8 cellular contexts compared by ENCODE assay signal in genomic region chr7:149599636-149600206, GRCh38.
A peak's percentile ranks its signal among the peaks of the same experiment; 100 is the strongest.
DNase-seq lines count a peak whose midpoint lies in the region; ATAC-seq and TF ChIP-seq lines count a peak whose summit lies in the region.

No MANE protein-coding gene starts in this region.

- peak overlapping the region; percentile 90 for H3K27ac Mint-ChIP-seq in activated naive CD8-positive, alpha-beta T cell treated with anti-CD3 and anti-CD28 coated beads, Interleukin-2, amount 10 ng/mL, durations not matched to agents 7 days and 5 days
- no peak overlapping the region for H3K27ac Mint-ChIP-seq in Caco-2 (ENCODE audit: unreplicated experiment)

- H3K9me3 Mint-ChIP-seq in activated naive CD8-positive, alpha-beta T cell treated with anti-CD3 and anti-CD28 coated beads, Interleukin-2, amount 10 ng/mL, durations not matched to agents 7 days and 5 days: no peaks in the 10 kb centered on the region
- no peaks in the 10 kb centered on the region for H3K9me3 Mint-ChIP-seq in Caco-2 (ENCODE audit: unreplicated experiment)

- peak overlapping the region; percentile 83 for H3K4me3 Mint-ChIP-seq in activated naive CD8-positive, alpha-beta T cell treated with anti-CD3 and anti-CD28 coated beads, Interleukin-2, amount 10 ng/mL, durations not matched to agents 7 days and 5 days
- H3K4me3 Mint-ChIP-seq in Caco-2 (ENCODE audit: unreplicated experiment): no peak overlapping the region

- H3K36me3 Mint-ChIP-seq in activated naive CD8-positive, alpha-beta T cell treated with anti-CD3 and anti-CD28 coated beads, Interleukin-2, amount 10 ng/mL, durations not matched to agents 7 days and 5 days: peaks cover 47% of the 10 kb centered on the region
- H3K36me3 Mint-ChIP-seq in Caco-2 (ENCODE audit: insufficient read depth, unreplicated experiment): peaks cover 67% of the 10 kb centered on the region

- POLR2A ChIA-PET in activated naive CD8-positive, alpha-beta T cell treated with anti-CD3 and anti-CD28 coated beads, Interleukin-2, amount 10 ng/mL, durations not matched to agents 7 days and 5 days (lab: Charles Lee): interaction anchor here (1.2 to 1.8 kb wide), 3 partner anchors 10 to 177 kb away, joined by 4 to 8 read pairs (median 5); no protein-coding TSS in a partner anchor
- POLR2A ChIA-PET in Caco-2 (lab: Charles Lee): no interaction called here

- no peak for TF ChIP-seq POLR2A in Peyer's patch (IDR thresholded peaks at IDR 0.05)

- peak; percentile 74 for DNase-seq in GF-D8 (lab: John Stamatoyannopoulos, UW)
- peak; percentile 22 for DNase-seq in GM19238 (ENCODE audit: insufficient read length, low spot score)
- no peak for DNase-seq in activated naive CD8-positive, alpha-beta T cell treated with anti-CD3 and anti-CD28 coated beads, Interleukin-2, amount 10 ng/mL, durations not matched to agents 7 days and 5 days
- DNase-seq in Peyer's patch: no peak
- no peak for DNase-seq in Caco-2
- DNase-seq in SKM-1 treated with dmso at 0.1 percent for 144 hours (lab: John Stamatoyannopoulos, UW; ENCODE audit: unreplicated experiment): no peak
- no peak for DNase-seq in DMS53 (lab: John Stamatoyannopoulos, UW)

- H3K4me3 ChIP-seq in Peyer's patch (no peak overlapping the region), Caco-2 (ENCODE audit: low read depth, low read length) (no peak overlapping the region)

- no TSS peak for BruUV-seq in Caco-2 (replicated peaks; lab: Mats Ljungman, UMichigan)

- H3K36me3 ChIP-seq in Peyer's patch: peaks cover 0 to 59% (median 0%) of the 10 kb centered on the region in 3 donors
- no peaks in the 10 kb centered on the region; the same call in 1 of the 2 replicates for H3K36me3 ChIP-seq in Caco-2 (ENCODE audit: control insufficient read depth, insufficient read depth, low read length)

- H3K4me1 Mint-ChIP-seq in activated naive CD8-positive, alpha-beta T cell treated with anti-CD3 and anti-CD28 coated beads, Interleukin-2, amount 10 ng/mL, durations not matched to agents 7 days and 5 days: peaks cover 47% of the 10 kb centered on the region
- H3K4me1 Mint-ChIP-seq in Caco-2 (ENCODE audit: low read depth, unreplicated experiment): no peaks in the 10 kb centered on the region

- CTCF ChIA-PET in Caco-2 (lab: Charles Lee): no interaction called here

- H3K9me3 ChIP-seq in Peyer's patch (no peaks in the 10 kb centered on the region), Caco-2 (no peaks in the 10 kb centered on the region)

- H3K27me3 Mint-ChIP-seq in activated naive CD8-positive, alpha-beta T cell treated with anti-CD3 and anti-CD28 coated beads, Interleukin-2, amount 10 ng/mL, durations not matched to agents 7 days and 5 days: no peaks in the 10 kb centered on the region
- H3K27me3 Mint-ChIP-seq in Caco-2 (ENCODE audit: insufficient read depth, unreplicated experiment): no peaks in the 10 kb centered on the region

- ATAC-seq in HG03460 (IDR thresholded peaks at IDR 0.05; ENCODE audit: unreplicated experiment): peak; percentile 36
- no peak for ATAC-seq in activated naive CD8-positive, alpha-beta T cell treated with anti-CD3 and anti-CD28 coated beads, Interleukin-2, amount 10 ng/mL, durations not matched to agents 7 days and 5 days (ENCODE audit: low read depth)

- no peaks in the 10 kb centered on the region for H3K4me1 ChIP-seq in Peyer's patch
- H3K4me1 ChIP-seq in Caco-2: no peaks in the 10 kb centered on the region

- TF ChIP-seq CTCF in Peyer's patch (IDR thresholded peaks at IDR 0.05) (no peak), Caco-2 (IDR thresholded peaks at IDR 0.05; ENCODE audit: insufficient read depth in 1 of 2, low read depth in 1 of 2, low read length in 1 of 2, severe bottlenecking in 1 of 2, unreplicated experiment in 1 of 2) (no peak)

- no peaks in the 10 kb centered on the region for H3K27me3 ChIP-seq in Peyer's patch
- no peaks in the 10 kb centered on the region for H3K27me3 ChIP-seq in Caco-2 (replicated peaks; ENCODE audit: control insufficient read depth, insufficient read depth, low read length)

- intact Hi-C loops in Caco-2 (cut with micrococcal nuclease; ENCODE audit: unreplicated experiment): loop anchor here (1.0 kb wide), 1 partner anchor 289 kb away; no protein-coding TSS in a partner anchor

- H3K27ac ChIP-seq in Peyer's patch: peak overlapping the region in 1 of 4 donors; percentile 43

Comparison
In these comparisons a context has a peak if more than half of its experiments do, and no peak if none do; other contexts are left out.
1. DNase-seq: peak in GF-D8 (single experiment) and GM19238 (single experiment); none in activated naive CD8-positive, alpha-beta T cell treated with anti-CD3 and anti-CD28 coated beads, Interleukin-2, amount 10 ng/mL, durations not matched to agents 7 days and 5 days (single experiment), Peyer's patch (0 of 3), Caco-2 (0 of 2), SKM-1 treated with dmso at 0.1 percent for 144 hours (single experiment) and DMS53 (single experiment).